In genomic region chr9:41234811-41235805, GRCh38 we compare ENCODE assay signal across 8 cellular contexts. TPM values are rescaled to one million over a fixed set of nuclear protein-coding genes. Genes with fewer than 3 reads are reported as not detected.
DNase-seq lines count a peak whose midpoint lies in the region; ATAC-seq and TF ChIP-seq lines count a peak whose summit lies in the region.
"Not testable (repeated sequence)": the region's sequence is repeated elsewhere in the genome, so short reads cannot be mapped to it uniquely, and the experiment has no call there.

No MANE protein-coding gene starts in this region.

- H3K4me3 Mint-ChIP-seq in IgD-negative memory B cell, result peak overlapping the region; percentile 84 to 91 (median 87)
- peak overlapping the region; percentile 60 for H3K4me3 Mint-ChIP-seq in activated CD8-positive, alpha-beta memory T cell treated with anti-CD3 and anti-CD28 coated beads, Interleukin-2, amount 10 ng/mL, durations not matched to agents 7 days and 5 days

- CTCF ChIA-PET in activated CD8-positive, alpha-beta memory T cell treated with anti-CD3 and anti-CD28 coated beads, Interleukin-2, amount 10 ng/mL, durations not matched to agents 7 days and 5 days (lab: Charles Lee), result not testable (repeated sequence)

- H3K27me3 Mint-ChIP-seq in IgD-negative memory B cell; activated CD8-positive, alpha-beta memory T cell treated with anti-CD3 and anti-CD28 coated beads, Interleukin-2, amount 10 ng/mL, durations not matched to agents 7 days and 5 days: not testable (repeated sequence)

- TF ChIP-seq CTCF in choroid plexus epithelial cell (conservative IDR thresholded peaks at IDR 0.05; ENCODE audit: low read depth, low read length); right lobe of liver (IDR thresholded peaks at IDR 0.05): not testable (repeated sequence)

- H3K27ac Mint-ChIP-seq in IgD-negative memory B cell, result peak overlapping the region in 2 of 3 donors; percentile 52 to 92
- H3K27ac Mint-ChIP-seq in activated CD8-positive, alpha-beta memory T cell treated with anti-CD3 and anti-CD28 coated beads, Interleukin-2, amount 10 ng/mL, durations not matched to agents 7 days and 5 days, result peak overlapping the region; percentile 48

- peak overlapping the region; percentile 35 for H3K4me3 ChIP-seq in choroid plexus epithelial cell (ENCODE audit: low read depth, low read length)
- not testable (repeated sequence) for H3K4me3 ChIP-seq in right lobe of liver

- H3K4me1 Mint-ChIP-seq in IgD-negative memory B cell; activated CD8-positive, alpha-beta memory T cell treated with anti-CD3 and anti-CD28 coated beads, Interleukin-2, amount 10 ng/mL, durations not matched to agents 7 days and 5 days: not testable (repeated sequence)

- not testable (repeated sequence) for H3K4me1 ChIP-seq in right lobe of liver

- not testable (repeated sequence) for H3K9me3 ChIP-seq in right lobe of liver

- TF ChIP-seq POLR2A in right lobe of liver (IDR thresholded peaks at IDR 0.05), result not testable (repeated sequence)

- peak; percentile 1 for DNase-seq in EL
- peak; percentile 94 for DNase-seq in activated CD8-positive, alpha-beta memory T cell treated with anti-CD3 and anti-CD28 coated beads, Interleukin-2, amount 10 ng/mL, durations not matched to agents 7 days and 5 days
- not testable (repeated sequence) for DNase-seq in choroid plexus epithelial cell (ENCODE audit: low read depth)
- peak; percentile 33 to 69 (median 53) for DNase-seq in right lobe of liver
- peak; percentile 40 for DNase-seq in stimulated activated CD8-positive, alpha-beta memory T cell treated with anti-CD3 and anti-CD28 coated beads, Interleukin-4, amount 100 ng/mL, for 24 hours (ENCODE audit: low read depth)

- H3K36me3 ChIP-seq in right lobe of liver, result not testable (repeated sequence)

- not testable (repeated sequence) for H3K27ac ChIP-seq in right lobe of liver

- H3K9me3 Mint-ChIP-seq in IgD-negative memory B cell, result not testable (repeated sequence)
- peaks cover 13% of the 10 kb centered on the region for H3K9me3 Mint-ChIP-seq in activated CD8-positive, alpha-beta memory T cell treated with anti-CD3 and anti-CD28 coated beads, Interleukin-2, amount 10 ng/mL, durations not matched to agents 7 days and 5 days (ENCODE audit: low read depth)

- not testable (repeated sequence) for H3K36me3 Mint-ChIP-seq in IgD-negative memory B cell; activated CD8-positive, alpha-beta memory T cell treated with anti-CD3 and anti-CD28 coated beads, Interleukin-2, amount 10 ng/mL, durations not matched to agents 7 days and 5 days

- not testable (repeated sequence) for H3K27me3 ChIP-seq in right lobe of liver

- ATAC-seq in GM19328 (IDR thresholded peaks at IDR 0.05; ENCODE audit: unreplicated experiment) (peak; percentile 100), HG02870 (IDR thresholded peaks at IDR 0.05; ENCODE audit: unreplicated experiment) (peak; percentile 100), right lobe of liver (peak; percentile 34 to 72 (median 54))
- peak; percentile 100 for ATAC-seq in activated CD8-positive, alpha-beta memory T cell treated with anti-CD3 and anti-CD28 coated beads, Interleukin-2, amount 10 ng/mL, durations not matched to agents 7 days and 5 days

- 60% methylated on average over 20 of the region's 55 CpGs for WGBS in right lobe of liver (ENCODE audit: insufficient coverage, low coverage, low lambda C conversion rate, missing lambda C conversion rate)

- intact Hi-C loops in right lobe of liver (cut with DNase I), result not testable (repeated sequence)

RNA-seq across cellular contexts. Expression of gene ZNG1F, which starts 46.0 kb away (rescaled TPM):
- polyA plus RNA-seq in IgD-negative memory B cell, result 6.3 TPM
- 10 to 100 TPM; 14.1 to 14.3 TPM for total RNA-seq in activated CD8-positive, alpha-beta memory T cell treated with anti-CD3 and anti-CD28 coated beads, Interleukin-2, amount 10 ng/mL, durations not matched to agents 7 days and 5 days
- 10 to 100 TPM in 2 of 6 experiments, 1 to 10 TPM in 4; 2.3 to 16.7 (median 4.8) TPM for total RNA-seq in right lobe of liver
